In genomic region chr10:7409045-7409731, GRCh38 we compare ENCODE assay signal across 8 cellular contexts. TPM values are rescaled to one million over a fixed set of nuclear protein-coding genes. Genes with fewer than 3 reads are reported as not detected.
DNase-seq lines count a peak whose midpoint lies in the region; ATAC-seq and TF ChIP-seq lines count a peak whose summit lies in the region.

No MANE protein-coding gene starts in this region.

- H3K4me1 ChIP-seq in naive thymus-derived CD4-positive, alpha-beta T cell (ENCODE audit: control insufficient read depth in 2 of 2, insufficient read depth in 2 of 2, low read length in 2 of 2), result peaks cover 18 to 31% of the 10 kb centered on the region in 2 donors
- peaks cover 0 to 37% of the 10 kb centered on the region in 2 donors for H3K4me1 ChIP-seq in thoracic aorta (ENCODE audit: control insufficient read depth in 1 of 2, low read depth in 2 of 2)

- no peaks in the 10 kb centered on the region for H3K9me3 ChIP-seq in naive thymus-derived CD4-positive, alpha-beta T cell (ENCODE audit: control insufficient read depth in 2 of 3, low read length in 3 of 3)
- H3K9me3 ChIP-seq in thoracic aorta, result no peaks in the 10 kb centered on the region

- peaks cover 39 to 47% of the 10 kb centered on the region in 2 donors for H3K4me1 Mint-ChIP-seq in effector memory CD8-positive, alpha-beta T cell (ENCODE audit: low read depth in 2 of 2)
- H3K4me1 Mint-ChIP-seq in naive thymus-derived CD4-positive, alpha-beta T cell, result peaks cover 33 to 66% (median 54%) of the 10 kb centered on the region in 7 donors

- DNase-seq in Right ventricle myocardium superior (peak; percentile 51), cardiac septum (ENCODE audit: low spot score) (no peak), thoracic aorta (ENCODE audit: low spot score) (no peak), EL (no peak)
- peak; percentile 52 to 58 for DNase-seq in activated CD4-positive, alpha-beta T cell treated with anti-CD3 and anti-CD28 coated beads for 4 hours
- peak; percentile 19 to 37 (median 36) for DNase-seq in effector memory CD8-positive, alpha-beta T cell
- peak; percentile 18 to 84 (median 61) for DNase-seq in naive thymus-derived CD4-positive, alpha-beta T cell

- peak overlapping the region; percentile 92 for H3K4me3 ChIP-seq in naive thymus-derived CD4-positive, alpha-beta T cell (ENCODE audit: low read length)
- H3K4me3 ChIP-seq in thoracic aorta, result peak overlapping the region; percentile 85

- intact Hi-C loops in Right ventricle myocardium superior (cut with DNase I), result loop anchor here (10.0 kb wide), 1 partner anchor 64 kb away; no protein-coding TSS in a partner anchor
- intact Hi-C loops in cardiac septum (cut with DNase I), result loop anchor here (2.0 to 5.0 kb wide), 4 partner anchors 68 to 487 kb away; no protein-coding TSS in a partner anchor
- intact Hi-C loops in naive thymus-derived CD4-positive, alpha-beta T cell (cut with micrococcal nuclease), result loop anchor here (1.0 to 10.0 kb wide), 9 partner anchors 20 to 646 kb away; partner anchors contain the start of gene GATA3 (in 1 of the 2)

- H3K27ac ChIP-seq in naive thymus-derived CD4-positive, alpha-beta T cell (ENCODE audit: low read depth, low read length), result peak overlapping the region; percentile 76
- no peak overlapping the region for H3K27ac ChIP-seq in thoracic aorta

- peak overlapping the region; percentile 95 to 96 for H3K27ac Mint-ChIP-seq in effector memory CD8-positive, alpha-beta T cell
- H3K27ac Mint-ChIP-seq in naive thymus-derived CD4-positive, alpha-beta T cell, result peak overlapping the region; percentile 88 to 99 (median 95)

- H3K27me3 Mint-ChIP-seq in effector memory CD8-positive, alpha-beta T cell, result no peaks in the 10 kb centered on the region
- peaks cover 0 to 24% (median 0%) of the 10 kb centered on the region in 5 donors for H3K27me3 Mint-ChIP-seq in naive thymus-derived CD4-positive, alpha-beta T cell

- H3K36me3 Mint-ChIP-seq in effector memory CD8-positive, alpha-beta T cell (ENCODE audit: insufficient read depth), result peaks cover 26% of the 10 kb centered on the region
- H3K36me3 Mint-ChIP-seq in naive thymus-derived CD4-positive, alpha-beta T cell, result peaks cover 0 to 24% (median 8%) of the 10 kb centered on the region in 5 donors

- H3K36me3 ChIP-seq in naive thymus-derived CD4-positive, alpha-beta T cell (ENCODE audit: control insufficient read depth in 2 of 3, insufficient read depth in 3 of 3, low read length in 3 of 3), result peaks cover 0 to 13% (median 0%) of the 10 kb centered on the region in 3 experiments
- H3K36me3 ChIP-seq in thoracic aorta, result no peaks in the 10 kb centered on the region

- H3K9me3 Mint-ChIP-seq in effector memory CD8-positive, alpha-beta T cell, result no peaks in the 10 kb centered on the region
- H3K9me3 Mint-ChIP-seq in naive thymus-derived CD4-positive, alpha-beta T cell, result peaks cover 0 to 4% (median 0%) of the 10 kb centered on the region in 11 donors

- TF ChIP-seq CTCF in thoracic aorta (IDR thresholded peaks at IDR 0.05), result no peak

- CTCF ChIA-PET in naive thymus-derived CD4-positive, alpha-beta T cell (lab: Charles Lee), result interaction anchor here (0.7 to 5.6 kb wide), 6 partner anchors 26 to 490 kb away, joined by 3 to 39 read pairs (median 4); no protein-coding TSS in a partner anchor

- ATAC-seq in Right ventricle myocardium superior (ENCODE audit: poor library complexity) (peak; percentile 3), HG03432 (IDR thresholded peaks at IDR 0.05; ENCODE audit: unreplicated experiment) (peak; percentile 39), thoracic aorta (ENCODE audit: insufficient number of reproducible peaks, low FRiP score, low read depth) (no peak)
- peak; percentile 52 for ATAC-seq in effector memory CD8-positive, alpha-beta T cell (replicated peaks)
- ATAC-seq in naive thymus-derived CD4-positive, alpha-beta T cell, result peak; percentile 64

- peak overlapping the region; percentile 98 for H3K4me3 Mint-ChIP-seq in effector memory CD8-positive, alpha-beta T cell
- H3K4me3 Mint-ChIP-seq in naive thymus-derived CD4-positive, alpha-beta T cell, result peak overlapping the region; percentile 93 to 100 (median 99)

- no peaks in the 10 kb centered on the region for H3K27me3 ChIP-seq in naive thymus-derived CD4-positive, alpha-beta T cell (ENCODE audit: control insufficient read depth in 2 of 2, insufficient read depth in 2 of 2, low read length in 2 of 2)
- H3K27me3 ChIP-seq in thoracic aorta (replicated peaks; ENCODE audit: insufficient read depth), result no peaks in the 10 kb centered on the region

- POLR2A ChIA-PET in naive thymus-derived CD4-positive, alpha-beta T cell (lab: Charles Lee), result interaction anchor here (0.5 to 4.7 kb wide), 11 partner anchors 24 to 505 kb away, joined by 3 to 21 read pairs (median 4); no protein-coding TSS in a partner anchor

RNA-seq across cellular contexts. Expression of gene SFMBT2, which starts 1.6 kb away (rescaled TPM):
- total RNA-seq in Right ventricle myocardium superior, result 9.4 TPM
- 14.2 TPM for total RNA-seq in cardiac septum
- total RNA-seq in naive thymus-derived CD4-positive, alpha-beta T cell, result 10 to 100 TPM; 38.6 to 50.9 (median 40.9) TPM
- polyA plus RNA-seq in naive thymus-derived CD4-positive, alpha-beta T cell, result 1 to 10 TPM; 7.4 to 8.1 TPM
- 1 to 10 TPM; 8.5 to 9.0 TPM for total RNA-seq in thoracic aorta

Comparison
In these comparisons a context has a peak if more than half of its experiments do, and no peak if none do; other contexts are left out.
1. DNase-seq: peak in Right ventricle myocardium superior (single experiment), activated CD4-positive, alpha-beta T cell treated with anti-CD3 and anti-CD28 coated beads for 4 hours (2 of 2), effector memory CD8-positive, alpha-beta T cell (3 of 3) and naive thymus-derived CD4-positive, alpha-beta T cell (9 of 9); none in cardiac septum (single experiment), thoracic aorta (single experiment) and EL (single experiment).